In the genomic region with DNA sequence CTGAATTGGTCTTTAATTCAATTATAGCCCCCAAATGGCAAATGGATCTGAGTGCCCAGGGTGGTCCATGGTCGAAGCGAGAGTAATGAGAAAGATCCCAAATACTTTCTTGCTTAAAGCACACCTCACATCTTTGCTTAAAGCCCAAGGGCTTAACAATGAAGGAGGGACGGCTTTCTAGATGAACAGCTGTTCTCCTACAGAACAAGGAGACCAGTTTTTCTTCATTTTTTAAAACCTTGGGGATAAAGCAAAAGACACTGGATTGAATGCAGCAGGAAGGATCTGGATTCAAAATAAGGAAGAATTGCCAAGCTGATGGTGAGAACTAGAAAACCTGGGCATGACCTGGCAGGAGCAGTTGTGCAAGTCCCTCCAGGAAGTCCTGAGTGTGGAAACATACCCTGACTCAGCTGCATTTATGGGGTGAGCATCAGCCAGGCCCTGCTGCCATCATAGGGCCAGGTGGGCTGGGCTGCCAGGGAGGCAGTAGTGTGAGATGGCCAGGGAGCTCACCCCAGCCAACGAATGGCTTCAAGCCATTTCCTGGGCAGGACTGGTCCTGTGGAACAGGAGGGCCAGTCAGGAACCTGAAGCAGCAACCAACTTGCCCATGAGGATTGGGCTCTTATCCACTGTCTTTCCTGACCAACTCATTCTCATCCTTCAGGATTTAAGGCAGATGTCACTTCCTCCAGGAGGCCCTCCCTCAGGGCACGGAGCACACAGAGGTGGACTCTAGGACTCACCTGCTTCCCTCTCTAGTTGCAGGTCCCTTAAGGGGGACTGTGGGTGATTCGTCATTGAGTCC, we compare ENCODE assay signal across 1 cellular context.
TF ChIP-seq lines count a peak whose summit lies in the region.

No MANE protein-coding gene starts in this region.

TF ChIP-seq in HepG2, 621 proteins besides CTCF, POLR2A, EP300 and RAD21 (continued from another document):
- TF ChIP-seq, protein P1, sequence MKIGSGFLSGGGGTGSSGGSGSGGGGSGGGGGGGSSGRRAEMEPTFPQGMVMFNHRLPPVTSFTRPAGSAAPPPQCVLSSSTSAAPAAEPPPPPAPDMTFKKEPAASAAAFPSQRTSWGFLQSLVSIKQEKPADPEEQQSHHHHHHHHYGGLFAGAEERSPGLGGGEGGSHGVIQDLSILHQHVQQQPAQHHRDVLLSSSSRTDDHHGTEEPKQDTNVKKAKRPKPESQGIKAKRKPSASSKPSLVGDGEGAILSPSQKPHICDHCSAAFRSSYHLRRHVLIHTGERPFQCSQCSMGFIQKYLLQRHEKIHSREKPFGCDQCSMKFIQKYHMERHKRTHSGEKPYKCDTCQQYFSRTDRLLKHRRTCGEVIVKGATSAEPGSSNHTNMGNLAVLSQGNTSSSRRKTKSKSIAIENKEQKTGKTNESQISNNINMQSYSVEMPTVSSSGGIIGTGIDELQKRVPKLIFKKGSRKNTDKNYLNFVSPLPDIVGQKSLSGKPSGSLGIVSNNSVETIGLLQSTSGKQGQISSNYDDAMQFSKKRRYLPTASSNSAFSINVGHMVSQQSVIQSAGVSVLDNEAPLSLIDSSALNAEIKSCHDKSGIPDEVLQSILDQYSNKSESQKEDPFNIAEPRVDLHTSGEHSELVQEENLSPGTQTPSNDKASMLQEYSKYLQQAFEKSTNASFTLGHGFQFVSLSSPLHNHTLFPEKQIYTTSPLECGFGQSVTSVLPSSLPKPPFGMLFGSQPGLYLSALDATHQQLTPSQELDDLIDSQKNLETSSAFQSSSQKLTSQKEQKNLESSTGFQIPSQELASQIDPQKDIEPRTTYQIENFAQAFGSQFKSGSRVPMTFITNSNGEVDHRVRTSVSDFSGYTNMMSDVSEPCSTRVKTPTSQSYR (CRISPR knock-in tag; IDR thresholded peaks at IDR 0.05; ENCODE audit: borderline replicate concordance): no peak
- no peak for TF ChIP-seq ARNT (IDR thresholded peaks at IDR 0.05)
- TF ChIP-seq, protein P2, sequence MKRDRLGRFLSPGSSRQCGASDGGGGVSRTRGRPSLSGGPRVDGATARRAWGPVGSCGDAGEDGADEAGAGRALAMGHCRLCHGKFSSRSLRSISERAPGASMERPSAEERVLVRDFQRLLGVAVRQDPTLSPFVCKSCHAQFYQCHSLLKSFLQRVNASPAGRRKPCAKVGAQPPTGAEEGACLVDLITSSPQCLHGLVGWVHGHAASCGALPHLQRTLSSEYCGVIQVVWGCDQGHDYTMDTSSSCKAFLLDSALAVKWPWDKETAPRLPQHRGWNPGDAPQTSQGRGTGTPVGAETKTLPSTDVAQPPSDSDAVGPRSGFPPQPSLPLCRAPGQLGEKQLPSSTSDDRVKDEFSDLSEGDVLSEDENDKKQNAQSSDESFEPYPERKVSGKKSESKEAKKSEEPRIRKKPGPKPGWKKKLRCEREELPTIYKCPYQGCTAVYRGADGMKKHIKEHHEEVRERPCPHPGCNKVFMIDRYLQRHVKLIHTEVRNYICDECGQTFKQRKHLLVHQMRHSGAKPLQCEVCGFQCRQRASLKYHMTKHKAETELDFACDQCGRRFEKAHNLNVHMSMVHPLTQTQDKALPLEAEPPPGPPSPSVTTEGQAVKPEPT (CRISPR knock-in tag; IDR thresholded peaks at IDR 0.05; ENCODE audit: low read depth): no peak
- no peak for TF ChIP-seq MLLT10 (CRISPR knock-in tag; IDR thresholded peaks at IDR 0.05)
- TF ChIP-seq ZNF674 (CRISPR knock-in tag; IDR thresholded peaks at IDR 0.05; ENCODE audit: low read depth): no peak
- no peak for TF ChIP-seq FOXK1 (CRISPR knock-in tag; IDR thresholded peaks at IDR 0.05; ENCODE audit: borderline replicate concordance, low read depth)
- TF ChIP-seq, protein P3, sequence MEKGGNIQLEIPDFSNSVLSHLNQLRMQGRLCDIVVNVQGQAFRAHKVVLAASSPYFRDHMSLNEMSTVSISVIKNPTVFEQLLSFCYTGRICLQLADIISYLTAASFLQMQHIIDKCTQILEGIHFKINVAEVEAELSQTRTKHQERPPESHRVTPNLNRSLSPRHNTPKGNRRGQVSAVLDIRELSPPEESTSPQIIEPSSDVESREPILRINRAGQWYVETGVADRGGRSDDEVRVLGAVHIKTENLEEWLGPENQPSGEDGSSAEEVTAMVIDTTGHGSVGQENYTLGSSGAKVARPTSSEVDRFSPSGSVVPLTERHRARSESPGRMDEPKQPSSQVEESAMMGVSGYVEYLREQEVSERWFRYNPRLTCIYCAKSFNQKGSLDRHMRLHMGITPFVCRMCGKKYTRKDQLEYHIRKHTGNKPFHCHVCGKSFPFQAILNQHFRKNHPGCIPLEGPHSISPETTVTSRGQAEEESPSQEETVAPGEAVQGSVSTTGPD (CRISPR knock-in tag; IDR thresholded peaks at IDR 0.05): no peak
- no peak for TF ChIP-seq SAP130 (CRISPR knock-in tag; IDR thresholded peaks at IDR 0.05; ENCODE audit: low read depth)
TF ChIP-seq in HepG2: peak in this region for 0.
